Comparison of ENCODE assay signal across 30 cellular contexts in genomic region chr15:36977620-36978610, GRCh38.
DNase-seq lines count a peak whose midpoint lies in the region; ATAC-seq, FAIRE-seq and TF ChIP-seq lines count a peak whose summit lies in the region.
"Had no signal": no experiment of that assay in that cellular context is flagged by ENCODE, and none has a peak within 500 bp of the region (broad histone marks: within the 10 kb centered on the region; RNA-seq: fewer than 3 reads in every experiment).

No MANE protein-coding gene starts in this region.

- no peak overlapping the region for H2AFZ ChIP-seq in GM23338
- H2AFZ ChIP-seq: parathyroid adenoma had no signal

- POLR2A ChIA-PET in WTC11 (lab: Charles Lee), result no interaction called here

- H3K4me1 ChIP-seq in GM23338 (ENCODE audit: insufficient read depth) (no peaks in the 10 kb centered on the region), HAP-1 (peaks cover 12% of the 10 kb centered on the region), uterus (no peaks in the 10 kb centered on the region)
- H3K4me1 ChIP-seq: BLaER1 treated with 17β-estradiol and CSF1 and Interleukin-3, amounts not matched to agents 10 nM and 100 nM; esophagus squamous epithelium; gastrocnemius medialis; parathyroid adenoma; upper lobe of right lung had no signal

- H3K27me3 Mint-ChIP-seq in GM23338 (ENCODE audit: insufficient read depth, low read depth, poor library complexity) (no peaks in the 10 kb centered on the region), WTC11 (ENCODE audit: low read depth) (no peaks in the 10 kb centered on the region)
- H3K27me3 Mint-ChIP-seq: activated CD4-positive, alpha-beta memory T cell treated with anti-CD3 and anti-CD28 coated beads for 36 hours had no signal

- H3K9me3 ChIP-seq in HAP-1 (no peaks in the 10 kb centered on the region), uterus (no peaks in the 10 kb centered on the region)
- H3K9me3 ChIP-seq: body of pancreas, esophagus squamous epithelium, gastrocnemius medialis, upper lobe of right lung had no signal

- no peaks in the 10 kb centered on the region for H3K9me2 ChIP-seq in GM23338 (ENCODE audit: insufficient read depth)

- H3K4me1 Mint-ChIP-seq in GM23338 (peaks cover 11% of the 10 kb centered on the region; the same call in 2 of the 3 replicates), WTC11 (peaks cover 7% of the 10 kb centered on the region)
- H3K4me1 Mint-ChIP-seq: neural crest cell had no signal

- intact Hi-C loops in uterus (cut with DNase I; ENCODE audit: low total_unique reads), result no loop called here

- no peaks in the 10 kb centered on the region for H3F3A ChIP-seq in GM23338 (replicated peaks; ENCODE audit: low read depth)

- H3K27ac Mint-ChIP-seq in GM23338 (no peak overlapping the region), WTC11 (peak overlapping the region; percentile 71; the same call in 1 of the 2 replicates)
- H3K27ac Mint-ChIP-seq: activated CD4-positive, alpha-beta memory T cell treated with anti-CD3 and anti-CD28 coated beads for 36 hours; activated T-cell treated with anti-CD3 and anti-CD28 coated beads, Interleukin-2, amount 50 U/mL, for 72 hours had no signal

- FAIRE-seq in islet of Langerhans (lab: Jason Lieb, UNC), result peak; percentile 27
- FAIRE-seq: G401.6 had no signal

- no peaks in the 10 kb centered on the region for H3K27me3 ChIP-seq in GM23338 (ENCODE audit: insufficient read depth)
- no peaks in the 10 kb centered on the region for H3K27me3 ChIP-seq in HAP-1 (ENCODE audit: low read depth)
- H3K27me3 ChIP-seq in uterus, result no peaks in the 10 kb centered on the region
- H3K27me3 ChIP-seq: BLaER1 treated with 17β-estradiol and CSF1 and Interleukin-3, amounts not matched to agents 10 nM and 100 nM; body of pancreas; dorsolateral prefrontal cortex; esophagus squamous epithelium; gastrocnemius medialis; upper lobe of right lung had no signal

- H3K4me3 ChIP-seq in GM23338 (no peak overlapping the region), HAP-1 (no peak overlapping the region), uterus (no peak overlapping the region), foreskin fibroblast (ENCODE audit: low read depth in 1 of 2, low read length in 2 of 2) (no peak overlapping the region)
- H3K4me3 ChIP-seq: BLaER1 treated with 17β-estradiol and CSF1 and Interleukin-3, amounts not matched to agents 10 nM and 100 nM; body of pancreas; dorsolateral prefrontal cortex; esophagus squamous epithelium; gastrocnemius medialis; upper lobe of right lung had no signal

- peaks cover 2% of the 10 kb centered on the region; the same call in 2 of the 3 replicates for H3K36me3 Mint-ChIP-seq in GM23338 (ENCODE audit: low read depth)
- H3K36me3 Mint-ChIP-seq in WTC11, result peaks cover 2% of the 10 kb centered on the region
- H3K36me3 Mint-ChIP-seq: activated CD4-positive, alpha-beta memory T cell treated with anti-CD3 and anti-CD28 coated beads for 36 hours had no signal

- H3K27ac ChIP-seq in GM23338 (ENCODE audit: low read depth) (no peak overlapping the region), uterus (no peak overlapping the region)
- H3K27ac ChIP-seq: BLaER1 treated with 17β-estradiol and CSF1 and Interleukin-3, amounts not matched to agents 10 nM and 100 nM; dorsolateral prefrontal cortex; gastrocnemius medialis; parathyroid adenoma; upper lobe of right lung had no signal

- TF ChIP-seq POLR2A in uterus (IDR thresholded peaks at IDR 0.05), result no peak

- DNase-seq in GM23338 (ENCODE audit: low spot score), result no peak
- peak; percentile 58 to 90 for DNase-seq in HAP-1 (ENCODE audit: low spot score in 2 of 2)
- no peak for DNase-seq in WTC11 (ENCODE audit: low spot score)
- no peak for DNase-seq in activated CD4-positive, alpha-beta T cell treated with anti-CD3 and anti-CD28 coated beads, Interleukin-2, amount 50 U/mL, for 1 hour
- DNase-seq in uterus, result no peak
- no peak for DNase-seq in NAMALWA (ENCODE audit: low spot score)
- DNase-seq in foreskin fibroblast, result no peak
- DNase-seq: activated CD4-positive, alpha-beta memory T cell treated with anti-CD3 and anti-CD28 coated beads for 36 hours; activated CD4-positive, CD25-positive, alpha-beta regulatory T cell treated with anti-CD3 and anti-CD28 coated beads, Interleukin-2, amount 50 U/mL, for 72 hours; activated T-cell treated with anti-CD3 and anti-CD28 coated beads, Interleukin-2, amount 50 U/mL, for 72 hours; body of pancreas; dorsolateral prefrontal cortex; esophagus squamous epithelium; gastrocnemius medialis; mammary epithelial cell; NCI-H1092; NCI-H187; NCI-H2171 treated with DMSO at 0.1 percent for 48 hours; NCI-H510A treated with DMSO at 0.1 percent for 48 hours; NK-92 treated with Interleukin-12 subunit alpha and Interleukin-12 subunit beta, amount 100 ng/mL, for 24 hours; PC-3; stimulated activated CD4-positive, alpha-beta T cell treated with anti-CD3 and anti-CD28 coated beads, Interleukin-1b, Interleukin-23, amount 100 ng/mL, for 48 hours; stimulated activated naive CD8-positive, alpha-beta T cell treated with anti-CD3 and anti-CD28 coated beads, Interleukin-15, Interleukin-2, amounts not matched to agents 100 U/mL and 50 U/mL, for 24 hours; T-helper 2 cell; upper lobe of right lung had no signal

- H3K4me3 Mint-ChIP-seq in GM23338, result no peak overlapping the region
- no peak overlapping the region for H3K4me3 Mint-ChIP-seq in WTC11
- H3K4me3 Mint-ChIP-seq: activated CD4-positive, alpha-beta memory T cell treated with anti-CD3 and anti-CD28 coated beads for 36 hours; activated T-cell treated with anti-CD3 and anti-CD28 coated beads, Interleukin-2, amount 50 U/mL, for 72 hours; neural crest cell had no signal

- no peaks in the 10 kb centered on the region for H4K20me1 ChIP-seq in GM23338 (replicated peaks; ENCODE audit: insufficient read depth)
- H4K20me1 ChIP-seq: BLaER1 treated with 17β-estradiol and CSF1 and Interleukin-3, amounts not matched to agents 10 nM and 100 nM had no signal

- peak; percentile 69 for ATAC-seq in GM23338
- ATAC-seq in WTC11, result 0 out of 2 replicates have a peak, but pooled peaks have one; percentile 26
- ATAC-seq: activated T-cell treated with anti-CD3 and anti-CD28 coated beads, Interleukin-2, amount 50 U/mL, for 72 hours; body of pancreas; gastrocnemius medialis; PC-3; stimulated activated naive CD8-positive, alpha-beta T cell treated with anti-CD3 and anti-CD28 coated beads, Interleukin-15, Interleukin-2, amounts not matched to agents 100 U/mL and 50 U/mL, for 24 hours; upper lobe of right lung had no signal

- CTCF ChIA-PET in WTC11 (lab: Charles Lee), result no interaction called here

- H3K9me3 Mint-ChIP-seq in GM23338 (no peaks in the 10 kb centered on the region; the same call in 1 of the 3 replicates), WTC11 (peaks cover 26% of the 10 kb centered on the region)

- in situ Hi-C loops in HAP-1 (cut with MboI; ENCODE audit: low sequenced_read_pairs), result no loop called here

- TF ChIP-seq CTCF in GM23338 (conservative IDR thresholded peaks at IDR 0.05; ENCODE audit: low read depth in 2 of 2), result no peak
- no peak for TF ChIP-seq CTCF in WTC11 (IDR thresholded peaks at IDR 0.05)
- no peak for TF ChIP-seq CTCF in uterus (IDR thresholded peaks at IDR 0.05)
- no peak for TF ChIP-seq CTCF in foreskin fibroblast (IDR thresholded peaks at IDR 0.05; ENCODE audit: low read depth, low read length)

- no peak overlapping the region for H3K4me2 ChIP-seq in GM23338
- H3K4me2 ChIP-seq: BLaER1 treated with 17β-estradiol and CSF1 and Interleukin-3, amounts not matched to agents 10 nM and 100 nM had no signal

- no peaks in the 10 kb centered on the region for H3K79me2 ChIP-seq in GM23338 (replicated peaks; ENCODE audit: insufficient read depth)
- H3K79me2 ChIP-seq: parathyroid adenoma had no signal

- H3K36me3 ChIP-seq in GM23338 (ENCODE audit: insufficient read depth) (no peaks in the 10 kb centered on the region), HAP-1 (replicated peaks) (no peaks in the 10 kb centered on the region), uterus (no peaks in the 10 kb centered on the region)
- H3K36me3 ChIP-seq: BLaER1 treated with 17β-estradiol and CSF1 and Interleukin-3, amounts not matched to agents 10 nM and 100 nM; esophagus squamous epithelium; gastrocnemius medialis; upper lobe of right lung had no signal

TF ChIP-seq in GM23338, 12 proteins besides CTCF, POLR2A, EP300 and RAD21:
- no peak for TF ChIP-seq EZH2phosphoT487 (IDR thresholded peaks at IDR 0.05; ENCODE audit: unreplicated experiment)
- no peak for TF ChIP-seq CREB1 (CRISPR knock-in tag; IDR thresholded peaks at IDR 0.05; ENCODE audit: low read depth)
TF ChIP-seq in GM23338: peak in this region for 0.

TF ChIP-seq in WTC11, 78 proteins besides CTCF, POLR2A, EP300 and RAD21 (continues in another document):
- TF ChIP-seq RORB (CRISPR knock-in tag; IDR thresholded peaks at IDR 0.05) (no peak), CREM (CRISPR knock-in tag; IDR thresholded peaks at IDR 0.05) (no peak), MYBL2 (CRISPR knock-in tag; IDR thresholded peaks at IDR 0.05) (no peak), ATF3 (CRISPR knock-in tag; conservative IDR thresholded peaks at IDR 0.05) (no peak), PRDM15 (CRISPR knock-in tag; IDR thresholded peaks at IDR 0.05) (no peak)

Comparison
In these comparisons a context has a peak if more than half of its experiments do, and no peak if none do; other contexts are left out.
1. DNase-seq: peak in HAP-1 (2 of 2); none in GM23338 (single experiment), WTC11 (single experiment), activated CD4-positive, alpha-beta T cell treated with anti-CD3 and anti-CD28 coated beads, Interleukin-2, amount 50 U/mL, for 1 hour (single experiment), uterus (0 of 2), NAMALWA (single experiment) and foreskin fibroblast (0 of 2).